ENCODE assay signal across 1 cellular context in the genomic region with DNA sequence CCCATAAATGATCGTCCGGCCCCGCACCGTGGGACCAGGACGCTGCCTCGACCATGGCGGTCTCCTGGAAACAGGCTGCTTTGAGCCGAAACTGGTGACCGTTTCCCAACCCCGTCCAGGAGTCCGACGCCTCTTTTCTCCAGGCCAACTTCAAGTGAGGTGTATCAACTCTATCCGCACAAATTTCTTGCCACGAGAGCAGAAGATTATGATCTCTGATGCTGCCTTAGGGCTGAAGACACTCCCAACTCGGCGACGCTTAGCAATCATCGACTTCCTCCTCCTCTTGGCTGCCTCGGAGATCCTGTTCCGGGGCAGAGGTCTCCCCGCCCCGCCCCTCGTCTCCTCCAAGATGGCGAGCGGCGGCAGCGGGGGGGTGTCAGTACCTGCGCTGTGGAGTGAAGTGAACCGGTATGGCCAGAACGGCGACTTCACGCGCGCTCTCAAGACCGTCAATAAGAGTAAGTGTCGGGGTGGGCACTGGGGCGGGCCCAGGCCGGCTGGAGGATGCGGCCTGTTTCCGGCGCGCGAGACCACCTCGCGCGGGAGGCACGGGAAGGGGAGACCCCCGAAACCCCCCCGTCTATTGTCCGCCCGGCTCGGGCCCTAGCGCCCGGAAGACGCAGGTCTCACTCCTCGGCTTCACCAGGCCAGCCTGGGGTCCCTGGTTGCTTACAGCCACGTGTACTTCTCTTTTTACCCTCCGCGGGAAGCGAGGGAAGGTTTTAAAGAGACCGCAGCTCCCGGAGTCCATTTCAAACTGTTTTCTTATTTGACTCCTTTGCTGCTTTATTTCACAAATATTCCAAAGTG.
TF ChIP-seq lines count a peak whose summit lies in the region.

A gene with protein sequence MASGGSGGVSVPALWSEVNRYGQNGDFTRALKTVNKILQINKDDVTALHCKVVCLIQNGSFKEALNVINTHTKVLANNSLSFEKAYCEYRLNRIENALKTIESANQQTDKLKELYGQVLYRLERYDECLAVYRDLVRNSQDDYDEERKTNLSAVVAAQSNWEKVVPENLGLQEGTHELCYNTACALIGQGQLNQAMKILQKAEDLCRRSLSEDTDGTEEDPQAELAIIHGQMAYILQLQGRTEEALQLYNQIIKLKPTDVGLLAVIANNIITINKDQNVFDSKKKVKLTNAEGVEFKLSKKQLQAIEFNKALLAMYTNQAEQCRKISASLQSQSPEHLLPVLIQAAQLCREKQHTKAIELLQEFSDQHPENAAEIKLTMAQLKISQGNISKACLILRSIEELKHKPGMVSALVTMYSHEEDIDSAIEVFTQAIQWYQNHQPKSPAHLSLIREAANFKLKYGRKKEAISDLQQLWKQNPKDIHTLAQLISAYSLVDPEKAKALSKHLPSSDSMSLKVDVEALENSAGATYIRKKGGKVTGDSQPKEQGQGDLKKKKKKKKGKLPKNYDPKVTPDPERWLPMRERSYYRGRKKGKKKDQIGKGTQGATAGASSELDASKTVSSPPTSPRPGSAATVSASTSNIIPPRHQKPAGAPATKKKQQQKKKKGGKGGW (plus strand): TSS at position 334 of the 813 bp plus-strand sequence. CDS start 19 bp downstream, at position 353.

TF ChIP-seq in IMR-90, 13 proteins besides CTCF, POLR2A, EP300 and RAD21:
- peak; percentile 77; the same call in 1 of the 2 replicates for TF ChIP-seq MAZ (IDR thresholded peaks at IDR 0.05; ENCODE audit: borderline replicate concordance, low read depth, low read length)
- TF ChIP-seq CHD1 (IDR thresholded peaks at IDR 0.05; ENCODE audit: low read depth, low read length), result peak; percentile 86
- no peak for TF ChIP-seq FOS (IDR thresholded peaks at IDR 0.05; ENCODE audit: low read depth, low read length)
- TF ChIP-seq MXI1 (IDR thresholded peaks at IDR 0.05; ENCODE audit: borderline replicate concordance, low read depth, low read length), result peak; percentile 79; the same call in 1 of the 2 replicates
